11 cellular contexts compared by ENCODE assay signal in genomic region chr5:62689599-62690368, GRCh38.
DNase-seq lines count a peak whose midpoint lies in the region; ATAC-seq and TF ChIP-seq lines count a peak whose summit lies in the region.
"Had no signal": no experiment of that assay in that cellular context is flagged by ENCODE, and none has a peak within 500 bp of the region (broad histone marks: within the 10 kb centered on the region; RNA-seq: fewer than 3 reads in every experiment).

No MANE protein-coding gene starts in this region.

- H3K4me3 ChIP-seq in choroid plexus epithelial cell (ENCODE audit: low read depth, low read length) = no peak overlapping the region
- H3K4me3 ChIP-seq in thoracic aorta = peak overlapping the region; percentile 34

- H3K9me3 ChIP-seq in thoracic aorta = no peaks in the 10 kb centered on the region
- H3K9me3 ChIP-seq: BE2C had no signal

- H3K4me3 Mint-ChIP-seq in activated naive CD8-positive, alpha-beta T cell treated with anti-CD3 and anti-CD28 coated beads, Interleukin-2, amount 10 ng/mL, durations not matched to agents 7 days and 5 days = peak overlapping the region; percentile 53
- H3K4me3 Mint-ChIP-seq in activated naive CD8-positive, alpha-beta T cell treated with anti-CD3 and anti-CD28 coated beads for 36 hours = no peak overlapping the region

- no peak for ATAC-seq in activated naive CD8-positive, alpha-beta T cell treated with anti-CD3 and anti-CD28 coated beads, Interleukin-2, amount 10 ng/mL, durations not matched to agents 7 days and 5 days (ENCODE audit: low read depth)
- ATAC-seq in HG03469 (IDR thresholded peaks at IDR 0.05; ENCODE audit: unreplicated experiment) (peak; percentile 68), thoracic aorta (ENCODE audit: insufficient number of reproducible peaks, low FRiP score, low read depth) (no peak), HG03175 (IDR thresholded peaks at IDR 0.05; ENCODE audit: unreplicated experiment) (no peak)

- H3K4me1 Mint-ChIP-seq in activated naive CD8-positive, alpha-beta T cell treated with anti-CD3 and anti-CD28 coated beads, Interleukin-2, amount 10 ng/mL, durations not matched to agents 7 days and 5 days = peaks cover 4% of the 10 kb centered on the region
- peaks cover 9% of the 10 kb centered on the region for H3K4me1 Mint-ChIP-seq in activated naive CD8-positive, alpha-beta T cell treated with anti-CD3 and anti-CD28 coated beads for 36 hours

- no peak for DNase-seq in activated naive CD8-positive, alpha-beta T cell treated with anti-CD3 and anti-CD28 coated beads, Interleukin-2, amount 10 ng/mL, durations not matched to agents 7 days and 5 days
- no peak for DNase-seq in activated naive CD8-positive, alpha-beta T cell treated with anti-CD3 and anti-CD28 coated beads for 36 hours
- DNase-seq in choroid plexus epithelial cell (ENCODE audit: low read depth) = peak; percentile 8
- no peak for DNase-seq in thoracic aorta (ENCODE audit: low spot score)
- no peak for DNase-seq in head of caudate nucleus
- no peak for DNase-seq in NCI-H2171 (lab: John Stamatoyannopoulos, UW)
- DNase-seq: activated gamma-delta T cell treated with Interleukin-2 at 50 U/mL for 16 hours, BE2C, NCI-H1436 treated with DMSO at 0.1 percent for 48 hours had no signal

- H3K27me3 Mint-ChIP-seq in activated naive CD8-positive, alpha-beta T cell treated with anti-CD3 and anti-CD28 coated beads, Interleukin-2, amount 10 ng/mL, durations not matched to agents 7 days and 5 days = no peaks in the 10 kb centered on the region
- H3K27me3 Mint-ChIP-seq in activated naive CD8-positive, alpha-beta T cell treated with anti-CD3 and anti-CD28 coated beads for 36 hours = no peaks in the 10 kb centered on the region

- intact Hi-C loops in head of caudate nucleus (cut with DNase I) = no loop called here

- H3K27me3 ChIP-seq in thoracic aorta (replicated peaks; ENCODE audit: insufficient read depth) = no peaks in the 10 kb centered on the region
- H3K27me3 ChIP-seq: BE2C had no signal

- no peaks in the 10 kb centered on the region for H3K4me1 ChIP-seq in thoracic aorta (ENCODE audit: control insufficient read depth in 1 of 2, low read depth in 2 of 2)
- H3K4me1 ChIP-seq: BE2C had no signal

- H3K36me3 Mint-ChIP-seq in activated naive CD8-positive, alpha-beta T cell treated with anti-CD3 and anti-CD28 coated beads, Interleukin-2, amount 10 ng/mL, durations not matched to agents 7 days and 5 days = no peaks in the 10 kb centered on the region
- H3K36me3 Mint-ChIP-seq in activated naive CD8-positive, alpha-beta T cell treated with anti-CD3 and anti-CD28 coated beads for 36 hours = no peaks in the 10 kb centered on the region

- peaks cover 1% of the 10 kb centered on the region for H3K9me3 Mint-ChIP-seq in activated naive CD8-positive, alpha-beta T cell treated with anti-CD3 and anti-CD28 coated beads, Interleukin-2, amount 10 ng/mL, durations not matched to agents 7 days and 5 days
- H3K9me3 Mint-ChIP-seq in activated naive CD8-positive, alpha-beta T cell treated with anti-CD3 and anti-CD28 coated beads for 36 hours = no peaks in the 10 kb centered on the region

- no peak overlapping the region for H3K27ac Mint-ChIP-seq in activated naive CD8-positive, alpha-beta T cell treated with anti-CD3 and anti-CD28 coated beads, Interleukin-2, amount 10 ng/mL, durations not matched to agents 7 days and 5 days
- no peak overlapping the region for H3K27ac Mint-ChIP-seq in activated naive CD8-positive, alpha-beta T cell treated with anti-CD3 and anti-CD28 coated beads for 36 hours

- POLR2A ChIA-PET in activated naive CD8-positive, alpha-beta T cell treated with anti-CD3 and anti-CD28 coated beads, Interleukin-2, amount 10 ng/mL, durations not matched to agents 7 days and 5 days (lab: Charles Lee) = no interaction called here

- H3K36me3 ChIP-seq in thoracic aorta = no peaks in the 10 kb centered on the region
- H3K36me3 ChIP-seq: BE2C had no signal

- no peak overlapping the region for H3K27ac ChIP-seq in thoracic aorta

- no peak for TF ChIP-seq CTCF in choroid plexus epithelial cell (conservative IDR thresholded peaks at IDR 0.05; ENCODE audit: low read depth, low read length)
- no peak for TF ChIP-seq CTCF in thoracic aorta (IDR thresholded peaks at IDR 0.05)
